Comparison of ENCODE assay signal across 2 cellular contexts in genomic region chr16:1884889-1885288, GRCh38.
A peak's percentile ranks its signal among the peaks of the same experiment; 100 is the strongest.
TF ChIP-seq lines count a peak whose summit lies in the region.

No MANE protein-coding gene starts in this region.

TF ChIP-seq in HEK293, 187 proteins besides CTCF, POLR2A, EP300 and RAD21:
- no peak for TF ChIP-seq ZNF311 (tag by site-specific recombination; IDR thresholded peaks at IDR 0.05; ENCODE audit: borderline replicate concordance)
- TF ChIP-seq ZNF23 (tag by site-specific recombination; IDR thresholded peaks at IDR 0.05; ENCODE audit: borderline replicate concordance), result no peak
- no peak for TF ChIP-seq ZNF664 (tag by site-specific recombination; IDR thresholded peaks at IDR 0.05)
- peak; percentile 62 for TF ChIP-seq SCRT1 (tag by site-specific recombination; IDR thresholded peaks at IDR 0.05; ENCODE audit: borderline replicate concordance)
- TF ChIP-seq ZNF777 (tag by site-specific recombination; IDR thresholded peaks at IDR 0.05; ENCODE audit: borderline replicate concordance), result no peak
- TF ChIP-seq ZNF449 (tag by site-specific recombination; IDR thresholded peaks at IDR 0.05), result no peak
- no peak for TF ChIP-seq ZNF155 (tag by site-specific recombination; IDR thresholded peaks at IDR 0.05)
- no peak for TF ChIP-seq PRDM6 (tag by site-specific recombination; IDR thresholded peaks at IDR 0.05)
- peak; percentile 84 for TF ChIP-seq ZBTB48 (tag by site-specific recombination; IDR thresholded peaks at IDR 0.05)
- no peak for TF ChIP-seq ZSCAN18 (tag by site-specific recombination; IDR thresholded peaks at IDR 0.05)
- peak; percentile 70 for TF ChIP-seq SCRT2 (tag by site-specific recombination; IDR thresholded peaks at IDR 0.05)
- TF ChIP-seq ZNF10 (tag by site-specific recombination; IDR thresholded peaks at IDR 0.05), result no peak

TF ChIP-seq in H1, 55 proteins besides CTCF, POLR2A, EP300 and RAD21:
- TF ChIP-seq NANOG (IDR thresholded peaks at IDR 0.05; ENCODE audit: insufficient read depth, low read depth, low read length, poor library complexity, severe bottlenecking) (no peak), MAX (IDR thresholded peaks at IDR 0.05) (no peak)
